1 cellular context compared by ENCODE assay signal in the genomic region with DNA sequence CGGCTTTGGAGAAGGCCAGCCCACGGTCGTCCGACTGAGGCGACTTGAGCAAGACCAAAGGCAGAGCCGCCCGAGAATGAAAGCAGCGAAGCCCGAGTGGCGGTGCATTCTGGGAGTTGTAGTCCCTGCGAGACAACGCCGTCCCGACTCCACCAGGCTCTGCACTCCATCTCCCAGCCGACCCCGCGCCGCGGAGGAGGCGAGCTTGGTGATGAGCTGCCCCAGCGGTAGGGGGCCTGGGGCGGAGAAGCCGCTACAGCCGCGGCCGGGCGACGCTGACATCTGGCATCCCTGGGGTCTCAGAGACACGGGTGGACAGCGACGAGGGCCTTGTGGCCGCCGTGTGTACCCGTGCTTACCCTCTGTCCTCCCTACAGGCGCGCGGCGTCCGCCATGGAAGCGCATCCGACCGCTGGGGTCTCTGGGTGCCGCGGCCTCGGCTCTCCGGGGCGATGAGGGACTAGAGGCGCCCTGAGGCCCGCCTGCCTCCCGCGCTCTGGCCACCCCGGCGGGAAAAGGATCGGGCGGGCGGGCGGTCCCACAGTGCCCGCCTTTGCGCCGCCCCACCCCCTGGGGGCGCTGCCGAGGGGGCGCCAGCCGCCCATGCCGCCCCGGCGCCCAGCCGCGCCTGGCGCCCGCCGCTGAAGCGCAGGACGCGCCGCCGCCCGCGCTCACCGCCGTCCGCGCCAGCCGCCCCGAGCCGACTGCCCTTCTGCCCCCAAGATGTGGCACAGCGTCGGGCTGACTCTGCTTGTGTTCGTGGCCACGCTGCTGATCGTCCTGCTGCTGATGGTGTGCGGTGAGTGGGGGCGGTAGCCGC.
TF ChIP-seq lines count a peak whose summit lies in the region.

A gene (plus strand): TSS at position 244 of the 820 bp plus-strand sequence. CDS start 480 bp downstream, at position 724.

TF ChIP-seq in H1, 55 proteins besides CTCF, POLR2A, EP300 and RAD21 (continues in another document):
- TF ChIP-seq JUND (IDR thresholded peaks at IDR 0.05; ENCODE audit: low read length) (no peak), TAF1 (IDR thresholded peaks at IDR 0.05; ENCODE audit: low read depth, low read length) (peak; percentile 78), ZNF274 (IDR thresholded peaks at IDR 0.05; ENCODE audit: borderline replicate concordance, extremely low read depth, low read length) (no peak), POU5F1 (IDR thresholded peaks at IDR 0.05; ENCODE audit: low read depth, low read length) (no peak), SP2 (IDR thresholded peaks at IDR 0.05; ENCODE audit: low read length) (no peak), RFX5 (IDR thresholded peaks at IDR 0.05; ENCODE audit: borderline replicate concordance, low read depth, low read length) (no peak), TCF12 (IDR thresholded peaks at IDR 0.05; ENCODE audit: low read depth, low read length) (no peak), TEAD4 (IDR thresholded peaks at IDR 0.05; ENCODE audit: low read depth, low read length) (no peak), CHD2 (IDR thresholded peaks at IDR 0.05; ENCODE audit: low read length) (peak; percentile 54; the same call in 1 of the 2 replicates), CBX5 (IDR thresholded peaks at IDR 0.05; ENCODE audit: low read depth, low read length) (no peak), FOSL1 (IDR thresholded peaks at IDR 0.05; ENCODE audit: insufficient read depth, low read depth, low read length) (no peak), SP4 (IDR thresholded peaks at IDR 0.05; ENCODE audit: low read length) (peak; percentile 34; the same call in 1 of the 2 replicates), TAF7 (optimal IDR thresholded peaks at IDR 0.05; ENCODE audit: borderline replicate concordance, low read depth, low read length) (peak; percentile 6), BACH1 (IDR thresholded peaks at IDR 0.05; ENCODE audit: low read length) (peak; percentile 19; the same call in 1 of the 2 replicates), GABPA (IDR thresholded peaks at IDR 0.05; ENCODE audit: borderline replicate concordance, insufficient read depth, low read length) (no peak), BCL11A (IDR thresholded peaks at IDR 0.05; ENCODE audit: low read depth in 2 of 2, low read length in 2 of 2) (no peak), EZH2 (IDR thresholded peaks at IDR 0.05; ENCODE audit: low read depth, low read length, severe bottlenecking) (no peak), SUZ12 (IDR thresholded peaks at IDR 0.05; ENCODE audit: low read length) (no peak), PHF8 (conservative IDR thresholded peaks at IDR 0.05; ENCODE audit: low read depth, low read length) (peak; percentile 79; the same call in 1 of the 2 replicates), MAFK (IDR thresholded peaks at IDR 0.05; ENCODE audit: low read depth, low read length) (no peak), KDM5A (IDR thresholded peaks at IDR 0.05; ENCODE audit: low read length) (no peak), NRF1 (IDR thresholded peaks at IDR 0.05; ENCODE audit: low read depth, low read length) (no peak), HDAC6 (IDR thresholded peaks at IDR 0.05; ENCODE audit: low read depth, low read length) (no peak), KDM1A (IDR thresholded peaks at IDR 0.05; ENCODE audit: borderline replicate concordance, low read length) (no peak), SRF (IDR thresholded peaks at IDR 0.05; ENCODE audit: low read depth, low read length) (no peak), KDM4A (IDR thresholded peaks at IDR 0.05; ENCODE audit: low read depth, low read length, severe bottlenecking) (peak; percentile 86), RXRA (IDR thresholded peaks at IDR 0.05; ENCODE audit: insufficient read depth, low read depth, low read length) (no peak), GTF2F1 (IDR thresholded peaks at IDR 0.05; ENCODE audit: borderline replicate concordance, low read depth, low read length) (no peak), RBBP5 (IDR thresholded peaks at IDR 0.05; ENCODE audit: borderline replicate concordance, low read depth, low read length) (0 out of 2 replicates have a peak, but pooled peaks have one; percentile 25), CHD1 (IDR thresholded peaks at IDR 0.05; ENCODE audit: low read depth, low read length) (no peak), ASH2L (IDR thresholded peaks at IDR 0.05; ENCODE audit: low read length) (peak; percentile 72), NANOG (IDR thresholded peaks at IDR 0.05; ENCODE audit: insufficient read depth, low read depth, low read length, poor library complexity, severe bottlenecking) (no peak), HDAC2 (IDR thresholded peaks at IDR 0.05; ENCODE audit: borderline replicate concordance in 1 of 2, low read depth in 2 of 2, low read length in 2 of 2) (no peak), TBP (IDR thresholded peaks at IDR 0.05; ENCODE audit: low read depth, low read length) (peak; percentile 69), CTBP2 (IDR thresholded peaks at IDR 0.05; ENCODE audit: borderline replicate concordance, insufficient read depth, insufficient read length, low read length) (no peak), SAP30 (IDR thresholded peaks at IDR 0.05; ENCODE audit: insufficient read depth, insufficient replicate concordance, low read length) (no peak), SP1 (IDR thresholded peaks at IDR 0.05; ENCODE audit: low read depth, low read length) (no peak), BRCA1 (IDR thresholded peaks at IDR 0.05; ENCODE audit: low read depth, low read length) (no peak), SIN3A (conservative IDR thresholded peaks at IDR 0.05 in 1 of 2, IDR thresholded peaks at IDR 0.05 in 1 of 2; ENCODE audit: low read depth in 1 of 2, low read length in 2 of 2) (peak in 1 of 2 experiments; percentile 70; a peak in 2 of 4 replicates), YY1 (IDR thresholded peaks at IDR 0.05; ENCODE audit: low read depth, low read length) (no peak), RNF2 (IDR thresholded peaks at IDR 0.05; ENCODE audit: borderline replicate concordance, low read depth, low read length, missing control alignments, poor library complexity, severe bottlenecking) (no peak), CEBPB (IDR thresholded peaks at IDR 0.05; ENCODE audit: low read depth, low read length) (0 out of 2 replicates have a peak, but pooled peaks have one; percentile 54), SIRT6 (IDR thresholded peaks at IDR 0.05; ENCODE audit: low read length) (no peak), SIX5 (IDR thresholded peaks at IDR 0.05; ENCODE audit: low read depth, low read length) (peak; percentile 86), JUN (IDR thresholded peaks at IDR 0.05; ENCODE audit: low read depth, low read length) (no peak), POLR2AphosphoS5 (IDR thresholded peaks at IDR 0.05; ENCODE audit: low read depth, low read length) (peak; percentile 33), CREB1 (IDR thresholded peaks at IDR 0.05) (peak; percentile 83), CBX8 (IDR thresholded peaks at IDR 0.05; ENCODE audit: borderline replicate concordance, low read depth, low read length) (no peak)
- TF ChIP-seq, protein P1, sequence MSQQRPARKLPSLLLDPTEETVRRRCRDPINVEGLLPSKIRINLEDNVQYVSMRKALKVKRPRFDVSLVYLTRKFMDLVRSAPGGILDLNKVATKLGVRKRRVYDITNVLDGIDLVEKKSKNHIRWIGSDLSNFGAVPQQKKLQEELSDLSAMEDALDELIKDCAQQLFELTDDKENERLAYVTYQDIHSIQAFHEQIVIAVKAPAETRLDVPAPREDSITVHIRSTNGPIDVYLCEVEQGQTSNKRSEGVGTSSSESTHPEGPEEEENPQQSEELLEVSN (IDR thresholded peaks at IDR 0.05) = peak; percentile 66
- TF ChIP-seq, protein P2, sequence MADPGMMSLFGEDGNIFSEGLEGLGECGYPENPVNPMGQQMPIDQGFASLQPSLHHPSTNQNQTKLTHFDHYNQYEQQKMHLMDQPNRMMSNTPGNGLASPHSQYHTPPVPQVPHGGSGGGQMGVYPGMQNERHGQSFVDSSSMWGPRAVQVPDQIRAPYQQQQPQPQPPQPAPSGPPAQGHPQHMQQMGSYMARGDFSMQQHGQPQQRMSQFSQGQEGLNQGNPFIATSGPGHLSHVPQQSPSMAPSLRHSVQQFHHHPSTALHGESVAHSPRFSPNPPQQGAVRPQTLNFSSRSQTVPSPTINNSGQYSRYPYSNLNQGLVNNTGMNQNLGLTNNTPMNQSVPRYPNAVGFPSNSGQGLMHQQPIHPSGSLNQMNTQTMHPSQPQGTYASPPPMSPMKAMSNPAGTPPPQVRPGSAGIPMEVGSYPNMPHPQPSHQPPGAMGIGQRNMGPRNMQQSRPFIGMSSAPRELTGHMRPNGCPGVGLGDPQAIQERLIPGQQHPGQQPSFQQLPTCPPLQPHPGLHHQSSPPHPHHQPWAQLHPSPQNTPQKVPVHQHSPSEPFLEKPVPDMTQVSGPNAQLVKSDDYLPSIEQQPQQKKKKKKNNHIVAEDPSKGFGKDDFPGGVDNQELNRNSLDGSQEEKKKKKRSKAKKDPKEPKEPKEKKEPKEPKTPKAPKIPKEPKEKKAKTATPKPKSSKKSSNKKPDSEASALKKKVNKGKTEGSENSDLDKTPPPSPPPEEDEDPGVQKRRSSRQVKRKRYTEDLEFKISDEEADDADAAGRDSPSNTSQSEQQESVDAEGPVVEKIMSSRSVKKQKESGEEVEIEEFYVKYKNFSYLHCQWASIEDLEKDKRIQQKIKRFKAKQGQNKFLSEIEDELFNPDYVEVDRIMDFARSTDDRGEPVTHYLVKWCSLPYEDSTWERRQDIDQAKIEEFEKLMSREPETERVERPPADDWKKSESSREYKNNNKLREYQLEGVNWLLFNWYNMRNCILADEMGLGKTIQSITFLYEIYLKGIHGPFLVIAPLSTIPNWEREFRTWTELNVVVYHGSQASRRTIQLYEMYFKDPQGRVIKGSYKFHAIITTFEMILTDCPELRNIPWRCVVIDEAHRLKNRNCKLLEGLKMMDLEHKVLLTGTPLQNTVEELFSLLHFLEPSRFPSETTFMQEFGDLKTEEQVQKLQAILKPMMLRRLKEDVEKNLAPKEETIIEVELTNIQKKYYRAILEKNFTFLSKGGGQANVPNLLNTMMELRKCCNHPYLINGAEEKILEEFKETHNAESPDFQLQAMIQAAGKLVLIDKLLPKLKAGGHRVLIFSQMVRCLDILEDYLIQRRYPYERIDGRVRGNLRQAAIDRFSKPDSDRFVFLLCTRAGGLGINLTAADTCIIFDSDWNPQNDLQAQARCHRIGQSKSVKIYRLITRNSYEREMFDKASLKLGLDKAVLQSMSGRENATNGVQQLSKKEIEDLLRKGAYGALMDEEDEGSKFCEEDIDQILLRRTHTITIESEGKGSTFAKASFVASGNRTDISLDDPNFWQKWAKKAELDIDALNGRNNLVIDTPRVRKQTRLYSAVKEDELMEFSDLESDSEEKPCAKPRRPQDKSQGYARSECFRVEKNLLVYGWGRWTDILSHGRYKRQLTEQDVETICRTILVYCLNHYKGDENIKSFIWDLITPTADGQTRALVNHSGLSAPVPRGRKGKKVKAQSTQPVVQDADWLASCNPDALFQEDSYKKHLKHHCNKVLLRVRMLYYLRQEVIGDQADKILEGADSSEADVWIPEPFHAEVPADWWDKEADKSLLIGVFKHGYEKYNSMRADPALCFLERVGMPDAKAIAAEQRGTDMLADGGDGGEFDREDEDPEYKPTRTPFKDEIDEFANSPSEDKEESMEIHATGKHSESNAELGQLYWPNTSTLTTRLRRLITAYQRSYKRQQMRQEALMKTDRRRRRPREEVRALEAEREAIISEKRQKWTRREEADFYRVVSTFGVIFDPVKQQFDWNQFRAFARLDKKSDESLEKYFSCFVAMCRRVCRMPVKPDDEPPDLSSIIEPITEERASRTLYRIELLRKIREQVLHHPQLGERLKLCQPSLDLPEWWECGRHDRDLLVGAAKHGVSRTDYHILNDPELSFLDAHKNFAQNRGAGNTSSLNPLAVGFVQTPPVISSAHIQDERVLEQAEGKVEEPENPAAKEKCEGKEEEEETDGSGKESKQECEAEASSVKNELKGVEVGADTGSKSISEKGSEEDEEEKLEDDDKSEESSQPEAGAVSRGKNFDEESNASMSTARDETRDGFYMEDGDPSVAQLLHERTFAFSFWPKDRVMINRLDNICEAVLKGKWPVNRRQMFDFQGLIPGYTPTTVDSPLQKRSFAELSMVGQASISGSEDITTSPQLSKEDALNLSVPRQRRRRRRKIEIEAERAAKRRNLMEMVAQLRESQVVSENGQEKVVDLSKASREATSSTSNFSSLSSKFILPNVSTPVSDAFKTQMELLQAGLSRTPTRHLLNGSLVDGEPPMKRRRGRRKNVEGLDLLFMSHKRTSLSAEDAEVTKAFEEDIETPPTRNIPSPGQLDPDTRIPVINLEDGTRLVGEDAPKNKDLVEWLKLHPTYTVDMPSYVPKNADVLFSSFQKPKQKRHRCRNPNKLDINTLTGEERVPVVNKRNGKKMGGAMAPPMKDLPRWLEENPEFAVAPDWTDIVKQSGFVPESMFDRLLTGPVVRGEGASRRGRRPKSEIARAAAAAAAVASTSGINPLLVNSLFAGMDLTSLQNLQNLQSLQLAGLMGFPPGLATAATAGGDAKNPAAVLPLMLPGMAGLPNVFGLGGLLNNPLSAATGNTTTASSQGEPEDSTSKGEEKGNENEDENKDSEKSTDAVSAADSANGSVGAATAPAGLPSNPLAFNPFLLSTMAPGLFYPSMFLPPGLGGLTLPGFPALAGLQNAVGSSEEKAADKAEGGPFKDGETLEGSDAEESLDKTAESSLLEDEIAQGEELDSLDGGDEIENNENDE (IDR thresholded peaks at IDR 0.05; ENCODE audit: insufficient replicate concordance, low read length) = no peak
- TF ChIP-seq, protein P3, sequence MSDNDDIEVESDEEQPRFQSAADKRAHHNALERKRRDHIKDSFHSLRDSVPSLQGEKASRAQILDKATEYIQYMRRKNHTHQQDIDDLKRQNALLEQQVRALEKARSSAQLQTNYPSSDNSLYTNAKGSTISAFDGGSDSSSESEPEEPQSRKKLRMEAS (IDR thresholded peaks at IDR 0.05) = peak; percentile 18; the same call in 1 of the 2 replicates
- TF ChIP-seq, protein P4, sequence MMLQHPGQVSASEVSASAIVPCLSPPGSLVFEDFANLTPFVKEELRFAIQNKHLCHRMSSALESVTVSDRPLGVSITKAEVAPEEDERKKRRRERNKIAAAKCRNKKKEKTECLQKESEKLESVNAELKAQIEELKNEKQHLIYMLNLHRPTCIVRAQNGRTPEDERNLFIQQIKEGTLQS (IDR thresholded peaks at IDR 0.05; ENCODE audit: insufficient read depth, low read depth, low read length) = 0 out of 2 replicates have a peak, but pooled peaks have one; percentile 38
- TF ChIP-seq, protein P5, sequence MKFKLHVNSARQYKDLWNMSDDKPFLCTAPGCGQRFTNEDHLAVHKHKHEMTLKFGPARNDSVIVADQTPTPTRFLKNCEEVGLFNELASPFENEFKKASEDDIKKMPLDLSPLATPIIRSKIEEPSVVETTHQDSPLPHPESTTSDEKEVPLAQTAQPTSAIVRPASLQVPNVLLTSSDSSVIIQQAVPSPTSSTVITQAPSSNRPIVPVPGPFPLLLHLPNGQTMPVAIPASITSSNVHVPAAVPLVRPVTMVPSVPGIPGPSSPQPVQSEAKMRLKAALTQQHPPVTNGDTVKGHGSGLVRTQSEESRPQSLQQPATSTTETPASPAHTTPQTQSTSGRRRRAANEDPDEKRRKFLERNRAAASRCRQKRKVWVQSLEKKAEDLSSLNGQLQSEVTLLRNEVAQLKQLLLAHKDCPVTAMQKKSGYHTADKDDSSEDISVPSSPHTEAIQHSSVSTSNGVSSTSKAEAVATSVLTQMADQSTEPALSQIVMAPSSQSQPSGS (IDR thresholded peaks at IDR 0.05; ENCODE audit: low read length) = no peak
- TF ChIP-seq, protein P6, sequence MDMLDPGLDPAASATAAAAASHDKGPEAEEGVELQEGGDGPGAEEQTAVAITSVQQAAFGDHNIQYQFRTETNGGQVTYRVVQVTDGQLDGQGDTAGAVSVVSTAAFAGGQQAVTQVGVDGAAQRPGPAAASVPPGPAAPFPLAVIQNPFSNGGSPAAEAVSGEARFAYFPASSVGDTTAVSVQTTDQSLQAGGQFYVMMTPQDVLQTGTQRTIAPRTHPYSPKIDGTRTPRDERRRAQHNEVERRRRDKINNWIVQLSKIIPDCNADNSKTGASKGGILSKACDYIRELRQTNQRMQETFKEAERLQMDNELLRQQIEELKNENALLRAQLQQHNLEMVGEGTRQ (IDR thresholded peaks at IDR 0.05; ENCODE audit: low read length) = peak; percentile 46; the same call in 1 of the 2 replicates
